1 cellular context compared by ENCODE assay signal in the genomic region with DNA sequence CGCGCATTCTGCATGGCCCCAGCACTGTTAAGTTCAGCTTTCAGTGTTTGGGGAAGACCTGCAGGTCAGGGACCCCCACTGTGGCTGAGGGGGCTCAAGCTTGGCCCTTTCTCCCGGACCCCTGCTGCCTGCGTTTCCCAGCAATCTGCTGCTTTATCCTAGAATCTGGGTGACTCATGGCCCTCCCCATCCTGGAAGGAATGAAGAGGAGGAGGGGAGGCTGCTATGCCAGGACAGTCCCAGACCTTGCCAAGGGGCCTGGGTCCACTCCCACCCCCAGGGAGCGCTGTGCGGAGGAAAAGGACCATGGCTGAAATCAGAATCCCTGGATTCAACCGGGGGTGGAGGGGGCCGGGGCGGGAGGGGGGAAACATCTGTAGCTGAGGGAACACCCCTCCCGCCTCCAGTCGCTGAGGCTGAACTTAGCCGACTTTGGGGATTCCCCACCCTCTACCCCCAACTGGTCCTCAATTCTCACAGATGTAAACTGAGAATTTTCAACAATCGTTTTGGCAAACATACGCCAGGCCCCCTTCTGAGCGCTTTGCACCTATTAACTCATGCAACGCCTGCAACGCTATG.
TF ChIP-seq lines count a peak whose summit lies in the region.

No MANE protein-coding gene starts in this region.

TF ChIP-seq in neural cell, 6 proteins besides CTCF, POLR2A, EP300 and RAD21 (continued from another document):
- TF ChIP-seq, protein P1, sequence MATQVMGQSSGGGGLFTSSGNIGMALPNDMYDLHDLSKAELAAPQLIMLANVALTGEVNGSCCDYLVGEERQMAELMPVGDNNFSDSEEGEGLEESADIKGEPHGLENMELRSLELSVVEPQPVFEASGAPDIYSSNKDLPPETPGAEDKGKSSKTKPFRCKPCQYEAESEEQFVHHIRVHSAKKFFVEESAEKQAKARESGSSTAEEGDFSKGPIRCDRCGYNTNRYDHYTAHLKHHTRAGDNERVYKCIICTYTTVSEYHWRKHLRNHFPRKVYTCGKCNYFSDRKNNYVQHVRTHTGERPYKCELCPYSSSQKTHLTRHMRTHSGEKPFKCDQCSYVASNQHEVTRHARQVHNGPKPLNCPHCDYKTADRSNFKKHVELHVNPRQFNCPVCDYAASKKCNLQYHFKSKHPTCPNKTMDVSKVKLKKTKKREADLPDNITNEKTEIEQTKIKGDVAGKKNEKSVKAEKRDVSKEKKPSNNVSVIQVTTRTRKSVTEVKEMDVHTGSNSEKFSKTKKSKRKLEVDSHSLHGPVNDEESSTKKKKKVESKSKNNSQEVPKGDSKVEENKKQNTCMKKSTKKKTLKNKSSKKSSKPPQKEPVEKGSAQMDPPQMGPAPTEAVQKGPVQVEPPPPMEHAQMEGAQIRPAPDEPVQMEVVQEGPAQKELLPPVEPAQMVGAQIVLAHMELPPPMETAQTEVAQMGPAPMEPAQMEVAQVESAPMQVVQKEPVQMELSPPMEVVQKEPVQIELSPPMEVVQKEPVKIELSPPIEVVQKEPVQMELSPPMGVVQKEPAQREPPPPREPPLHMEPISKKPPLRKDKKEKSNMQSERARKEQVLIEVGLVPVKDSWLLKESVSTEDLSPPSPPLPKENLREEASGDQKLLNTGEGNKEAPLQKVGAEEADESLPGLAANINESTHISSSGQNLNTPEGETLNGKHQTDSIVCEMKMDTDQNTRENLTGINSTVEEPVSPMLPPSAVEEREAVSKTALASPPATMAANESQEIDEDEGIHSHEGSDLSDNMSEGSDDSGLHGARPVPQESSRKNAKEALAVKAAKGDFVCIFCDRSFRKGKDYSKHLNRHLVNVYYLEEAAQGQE (IDR thresholded peaks at IDR 0.05; ENCODE audit: borderline replicate concordance) = no peak
- no peak for TF ChIP-seq SMC3 (conservative IDR thresholded peaks at IDR 0.05; ENCODE audit: poor library complexity)
- TF ChIP-seq POLR2AphosphoS5 (IDR thresholded peaks at IDR 0.05) = no peak
- no peak for TF ChIP-seq MXI1 (conservative IDR thresholded peaks at IDR 0.05; ENCODE audit: poor library complexity, severe bottlenecking)
- TF ChIP-seq EZH2 (IDR thresholded peaks at IDR 0.05; ENCODE audit: borderline replicate concordance, insufficient read depth, low read length, poor library complexity, severe bottlenecking) = no peak
